In the genomic region with DNA sequence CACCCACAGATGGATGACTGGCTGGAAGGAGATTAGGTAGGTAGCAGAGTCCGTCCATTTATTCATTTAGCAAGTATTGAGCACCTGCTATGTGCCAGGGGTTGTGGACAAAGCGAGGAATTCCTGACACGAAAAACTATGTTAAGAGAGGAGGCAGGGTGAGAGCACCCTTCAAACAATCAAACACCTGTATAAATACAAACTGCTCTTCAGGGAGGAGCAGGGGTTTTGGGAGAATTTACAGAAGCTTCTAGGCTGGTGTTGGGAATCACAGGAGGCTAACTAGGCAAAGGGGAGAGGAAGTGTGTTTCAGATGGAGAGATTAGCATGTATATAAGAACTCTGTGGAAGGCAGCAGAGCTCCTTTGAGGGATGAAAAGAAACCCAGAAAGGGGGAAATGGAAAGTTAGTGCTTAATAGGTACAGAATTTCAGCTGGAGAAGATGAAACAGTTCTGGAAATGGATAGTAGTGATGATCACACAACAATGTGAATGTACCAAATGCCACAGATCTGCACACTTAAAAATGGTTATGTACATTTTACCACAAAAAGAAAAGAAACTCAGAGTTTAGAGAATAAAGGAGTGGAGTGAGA, we compare ENCODE assay signal across 1 cellular context.
TF ChIP-seq lines count a peak whose summit lies in the region.

No MANE protein-coding gene starts in this region.

TF ChIP-seq in GM12878, 131 proteins besides CTCF, POLR2A, EP300 and RAD21:
- no peak; the same call in 1 of the 2 replicates for TF ChIP-seq SMC3 (IDR thresholded peaks at IDR 0.05; ENCODE audit: borderline replicate concordance, low read length)
- TF ChIP-seq BHLHE40 (IDR thresholded peaks at IDR 0.05; ENCODE audit: borderline replicate concordance in 1 of 2, low read depth in 2 of 2, low read length in 1 of 2): no peak
- 0 out of 2 replicates have a peak, but pooled peaks have one; percentile 1 for TF ChIP-seq BRCA1 (IDR thresholded peaks at IDR 0.05; ENCODE audit: low read depth, low read length)
- no peak for TF ChIP-seq ZNF207 (IDR thresholded peaks at IDR 0.05; ENCODE audit: borderline replicate concordance)
- no peak for TF ChIP-seq ATF7 (IDR thresholded peaks at IDR 0.05; ENCODE audit: low read depth)
- TF ChIP-seq, protein P1, sequence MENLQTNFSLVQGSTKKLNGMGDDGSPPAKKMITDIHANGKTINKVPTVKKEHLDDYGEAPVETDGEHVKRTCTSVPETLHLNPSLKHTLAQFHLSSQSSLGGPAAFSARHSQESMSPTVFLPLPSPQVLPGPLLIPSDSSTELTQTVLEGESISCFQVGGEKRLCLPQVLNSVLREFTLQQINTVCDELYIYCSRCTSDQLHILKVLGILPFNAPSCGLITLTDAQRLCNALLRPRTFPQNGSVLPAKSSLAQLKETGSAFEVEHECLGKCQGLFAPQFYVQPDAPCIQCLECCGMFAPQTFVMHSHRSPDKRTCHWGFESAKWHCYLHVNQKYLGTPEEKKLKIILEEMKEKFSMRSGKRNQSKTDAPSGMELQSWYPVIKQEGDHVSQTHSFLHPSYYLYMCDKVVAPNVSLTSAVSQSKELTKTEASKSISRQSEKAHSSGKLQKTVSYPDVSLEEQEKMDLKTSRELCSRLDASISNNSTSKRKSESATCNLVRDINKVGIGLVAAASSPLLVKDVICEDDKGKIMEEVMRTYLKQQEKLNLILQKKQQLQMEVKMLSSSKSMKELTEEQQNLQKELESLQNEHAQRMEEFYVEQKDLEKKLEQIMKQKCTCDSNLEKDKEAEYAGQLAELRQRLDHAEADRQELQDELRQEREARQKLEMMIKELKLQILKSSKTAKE (IDR thresholded peaks at IDR 0.05; ENCODE audit: low read depth, poor library complexity, severe bottlenecking): peak; percentile 4
- TF ChIP-seq NBN (IDR thresholded peaks at IDR 0.05): no peak; the same call in 1 of the 2 replicates
- TF ChIP-seq SIN3A (IDR thresholded peaks at IDR 0.05; ENCODE audit: low read depth, low read length): no peak
